Comparison of ENCODE assay signal across 9 cellular contexts in genomic region chr9:76369583-76369982, GRCh38. TPM values are rescaled to one million over a fixed set of nuclear protein-coding genes. Genes with fewer than 3 reads are reported as not detected.
DNase-seq lines count a peak whose midpoint lies in the region; ATAC-seq and FAIRE-seq lines count a peak whose summit lies in the region.
"Had no signal": no experiment of that assay in that cellular context is flagged by ENCODE, and none has a peak within 500 bp of the region (broad histone marks: within the 10 kb centered on the region; RNA-seq: fewer than 3 reads in every experiment).

No MANE protein-coding gene starts in this region.

- peak; percentile 49 for FAIRE-seq in islet of Langerhans (lab: Jason Lieb, UNC)

- no peak overlapping the region for H3K4me3 Mint-ChIP-seq in activated T-helper 17 cell treated with anti-CD3 and anti-CD28 coated beads, Interleukin-2, amount 50 U/mL, for 72 hours
- H3K4me3 Mint-ChIP-seq: T-helper 1 cell treated with Interleukin-12 subunit alpha and Interleukin-12 subunit beta and Interleukin-4 antibody, amounts not matched to agents 30 μg/mL and 1 μg/mL, for 36 hours had no signal

- H3K27ac Mint-ChIP-seq in activated T-helper 17 cell treated with anti-CD3 and anti-CD28 coated beads, Interleukin-2, amount 50 U/mL, for 72 hours: no peak overlapping the region
- H3K27ac Mint-ChIP-seq: T-helper 1 cell treated with Interleukin-12 subunit alpha and Interleukin-12 subunit beta and Interleukin-4 antibody, amounts not matched to agents 30 μg/mL and 1 μg/mL, for 36 hours had no signal

- H3K4me1 Mint-ChIP-seq in activated T-helper 17 cell treated with anti-CD3 and anti-CD28 coated beads, Interleukin-2, amount 50 U/mL, for 72 hours: no peaks in the 10 kb centered on the region

- ATAC-seq in HG03354 (IDR thresholded peaks at IDR 0.05; ENCODE audit: poor library complexity, severe bottlenecking, unreplicated experiment): peak; percentile 71
- ATAC-seq in activated T-helper 17 cell treated with anti-CD3 and anti-CD28 coated beads, Interleukin-2, amount 50 U/mL, for 72 hours (replicated peaks): no peak

- H3K9me3 Mint-ChIP-seq in activated T-helper 17 cell treated with anti-CD3 and anti-CD28 coated beads, Interleukin-2, amount 50 U/mL, for 72 hours: peaks cover 3% of the 10 kb centered on the region
- H3K9me3 Mint-ChIP-seq: T-helper 1 cell treated with Interleukin-12 subunit alpha and Interleukin-12 subunit beta and Interleukin-4 antibody, amounts not matched to agents 30 μg/mL and 1 μg/mL, for 36 hours had no signal

- DNase-seq in DMS79 (lab: John Stamatoyannopoulos, UW): peak; percentile 83
- peak; percentile 97 for DNase-seq in NCI-H82 (lab: John Stamatoyannopoulos, UW)
- no peak for DNase-seq in activated CD4-positive, alpha-beta T cell treated with anti-CD3 and anti-CD28 coated beads, Interleukin-2, amount 50 U/mL, for 48 hours
- no peak for DNase-seq in T-helper 9 cell
- DNase-seq in stimulated activated CD4-positive, alpha-beta T cell treated with anti-CD3 and anti-CD28 coated beads, Interleukin-1b, Interleukin-23, amount 100 ng/mL, for 48 hours: no peak

- H3K27me3 Mint-ChIP-seq in activated T-helper 17 cell treated with anti-CD3 and anti-CD28 coated beads, Interleukin-2, amount 50 U/mL, for 72 hours: no peaks in the 10 kb centered on the region

- no peaks in the 10 kb centered on the region for H3K36me3 Mint-ChIP-seq in activated T-helper 17 cell treated with anti-CD3 and anti-CD28 coated beads, Interleukin-2, amount 50 U/mL, for 72 hours (ENCODE audit: low read depth)

RNA-seq across cellular contexts. Expression of gene RFK, which starts 24.6 kb away (rescaled TPM):
- 10 to 100 TPM in 1 of 2 donors, 1 to 10 TPM in 1; 7.9 to 16.8 TPM for total RNA-seq in activated T-helper 17 cell treated with anti-CD3 and anti-CD28 coated beads, Interleukin-2, amount 50 U/mL, for 72 hours

Comparison
In these comparisons a context has a peak if more than half of its experiments do, and no peak if none do; other contexts are left out.
1. DNase-seq: peak in DMS79 (single experiment) and NCI-H82 (single experiment); none in activated CD4-positive, alpha-beta T cell treated with anti-CD3 and anti-CD28 coated beads, Interleukin-2, amount 50 U/mL, for 48 hours (0 of 2), T-helper 9 cell (single experiment) and stimulated activated CD4-positive, alpha-beta T cell treated with anti-CD3 and anti-CD28 coated beads, Interleukin-1b, Interleukin-23, amount 100 ng/mL, for 48 hours (single experiment).